8 cellular contexts compared by ENCODE assay signal in genomic region chr11:65479184-65480145, GRCh38. TPM values are rescaled to one million over a fixed set of nuclear protein-coding genes. Genes with fewer than 3 reads are reported as not detected.
DNase-seq lines count a peak whose midpoint lies in the region; ATAC-seq and TF ChIP-seq lines count a peak whose summit lies in the region.

No MANE protein-coding gene starts in this region.

- H3K9ac ChIP-seq in liver (ENCODE audit: low read depth in 1 of 2, low read length in 2 of 2), result peak overlapping the region; percentile 40 to 72

- ATAC-seq in GM19023 (IDR thresholded peaks at IDR 0.05; ENCODE audit: unreplicated experiment), result no peak

- TF ChIP-seq RAD21 in liver (IDR thresholded peaks at IDR 0.05), result peak in 1 of 2 donors; percentile 30

- 62% methylated on average over 11 of the region's 11 CpGs for WGBS in liver

- no peaks in the 10 kb centered on the region for H3K27me3 ChIP-seq in liver (ENCODE audit: control insufficient read depth in 4 of 4, insufficient read depth in 4 of 4, low read length in 3 of 4)

- no peak for TF ChIP-seq CTCF in liver (IDR thresholded peaks at IDR 0.05; ENCODE audit: low read depth, low read length, missing input control)

- no peaks in the 10 kb centered on the region for H3K9me3 ChIP-seq in liver (ENCODE audit: control insufficient read depth in 4 of 4, low read length in 3 of 4)

- peaks cover 7 to 27% (median 20%) of the 10 kb centered on the region in 4 donors for H3K4me1 ChIP-seq in liver (ENCODE audit: control insufficient read depth in 4 of 4, insufficient read depth in 4 of 4, low read length in 3 of 4)

- H3K4me3 ChIP-seq in liver (ENCODE audit: low read depth in 1 of 3, low read length in 3 of 3), result peak overlapping the region in 1 of 3 donors; percentile 3

- peak overlapping the region; percentile 98 for H3K27ac ChIP-seq in caudate nucleus (ENCODE audit: low read depth, low read length)
- peak overlapping the region; percentile 92 to 93 for H3K27ac ChIP-seq in liver (ENCODE audit: low read depth in 1 of 2, low read length in 2 of 2)
- H3K27ac ChIP-seq in temporal lobe (ENCODE audit: low read depth, low read length), result peak overlapping the region; percentile 99

- no peaks in the 10 kb centered on the region for H3K36me3 ChIP-seq in liver (ENCODE audit: control insufficient read depth in 4 of 4, insufficient read depth in 3 of 4, low read depth in 1 of 4, low read length in 3 of 4)

- DNase-seq in DMS114 treated with DMSO at 0.1 percent for 48 hours (lab: John Stamatoyannopoulos, UW; ENCODE audit: unreplicated experiment) (peak; percentile 65), NCI-H1092 treated with DMSO at 0.1 percent for 48 hours (lab: John Stamatoyannopoulos, UW) (peak; percentile 81), caudate nucleus (lab: John Stamatoyannopoulos, UW) (peak in 42 of 61 donors; percentile 31 to 78 (median 58)), OCI-M2 (lab: John Stamatoyannopoulos, UW; ENCODE audit: unreplicated experiment) (no peak), amniotic stem cell (lab: John Stamatoyannopoulos, UW) (no peak)

TF ChIP-seq in liver, 16 proteins besides CTCF, POLR2A, EP300 and RAD21:
- peak; percentile 53 for TF ChIP-seq SP1 (IDR thresholded peaks at IDR 0.05)
- peak; percentile 55 for TF ChIP-seq REST (IDR thresholded peaks at IDR 0.05)
- peak; percentile 49 to 61 for TF ChIP-seq HNF4A (conservative IDR thresholded peaks at IDR 0.05)
- peak; percentile 22 for TF ChIP-seq ZBTB33 (IDR thresholded peaks at IDR 0.05)
- TF ChIP-seq MAX (IDR thresholded peaks at IDR 0.05), result peak; percentile 27
- no peak for TF ChIP-seq EGR1 (IDR thresholded peaks at IDR 0.05; ENCODE audit: low read depth in 2 of 2)
- TF ChIP-seq YY1 (IDR thresholded peaks at IDR 0.05), result peak; percentile 27
- peak; percentile 74 for TF ChIP-seq FOXA1 (IDR thresholded peaks at IDR 0.05)
- peak in 1 of 2 donors; percentile 24 for TF ChIP-seq JUND (IDR thresholded peaks at IDR 0.05)
- no peak for TF ChIP-seq TAF1 (conservative IDR thresholded peaks at IDR 0.05)
- peak in 1 of 2 donors; percentile 45 for TF ChIP-seq RXRA (IDR thresholded peaks at IDR 0.05)
- no peak for TF ChIP-seq GABPA (IDR thresholded peaks at IDR 0.05 in 1 of 2, conservative IDR thresholded peaks at IDR 0.05 in 1 of 2)
- TF ChIP-seq FOXA2 (IDR thresholded peaks at IDR 0.05), result peak; percentile 91

RNA-seq across cellular contexts. Expression of gene MALAT1, which starts 19.4 kb away (rescaled TPM):
- total RNA-seq in liver, result 1,000 to 10,000 TPM; 3,688 to 8,306 TPM
- polyA plus RNA-seq in liver, result 1,000 to 10,000 TPM in 1 of 2 donors, 10 to 100 TPM in 1; 11.9 to 3,868 TPM
- total RNA-seq in temporal lobe, result 8,183 TPM

RNA-seq across cellular contexts. Expression of gene SCYL1, which starts 45.4 kb away (rescaled TPM):
- total RNA-seq in liver, result 10 to 100 TPM; 33.7 to 59.5 TPM
- polyA plus RNA-seq in liver, result 10 to 100 TPM; 45.6 to 62.0 TPM
- 34.2 TPM for total RNA-seq in temporal lobe

RNA-seq across cellular contexts. Expression of gene NEAT1, which starts 56.9 kb away (rescaled TPM):
- total RNA-seq in liver (1,000 to 10,000 TPM in 1 of 2 donors, 10 to 100 TPM in 1; 29.6 to 1,968 TPM), temporal lobe (8.4 TPM)
- polyA plus RNA-seq in liver, result 100 to 1,000 TPM in 1 of 2 donors, 10 to 100 TPM in 1; 50.2 to 111 TPM

Comparison
In these comparisons a context has a peak if more than half of its experiments do, and no peak if none do; other contexts are left out.
1. DNase-seq: peak in DMS114 treated with DMSO at 0.1 percent for 48 hours (single experiment), NCI-H1092 treated with DMSO at 0.1 percent for 48 hours (single experiment) and caudate nucleus (42 of 61); none in OCI-M2 (single experiment) and amniotic stem cell (single experiment).
2. Peak in every context shown above with its lines, with median percentiles within 50 percentile points of each other: H3K27ac ChIP-seq.